19 cellular contexts compared by ENCODE assay signal in genomic region chr17:3977387-3977786, GRCh38. TPM values are rescaled to one million over a fixed set of nuclear protein-coding genes. Genes with fewer than 3 reads are reported as not detected.
DNase-seq lines count a peak whose midpoint lies in the region; ATAC-seq and TF ChIP-seq lines count a peak whose summit lies in the region.
"Had no signal": no experiment of that assay in that cellular context is flagged by ENCODE, and none has a peak within 500 bp of the region (broad histone marks: within the 10 kb centered on the region; RNA-seq: fewer than 3 reads in every experiment).

No MANE protein-coding gene starts in this region.

- ATAC-seq in lower lobe of right lung: peak; percentile 47 to 52
- ATAC-seq in upper lobe of right lung: peak; percentile 52
- ATAC-seq in HG02678 (IDR thresholded peaks at IDR 0.05; ENCODE audit: unreplicated experiment): no peak
- ATAC-seq: stimulated activated memory B cell treated with anti-CD40 and anti-IgM and Interleukin-4, amounts not matched to agents 10 μg/mL and 1 μg/mL and 100 μg/mL, for 72 hours; T-helper 17 cell had no signal

- TF ChIP-seq POLR2A in esophagus squamous epithelium (IDR thresholded peaks at IDR 0.05): no peak

- H3K4me1 ChIP-seq in esophagus squamous epithelium (peaks cover 15 to 33% (median 19%) of the 10 kb centered on the region in 3 donors), lower lobe of right lung (peaks cover 47% of the 10 kb centered on the region), upper lobe of right lung (peaks cover 17% of the 10 kb centered on the region)

- H3K27ac ChIP-seq in esophagus squamous epithelium (peak overlapping the region; percentile 3 to 59 (median 40)), lower lobe of right lung (peak overlapping the region; percentile 62), upper lobe of right lung (peak overlapping the region; percentile 60)

- H3K4me3 ChIP-seq in esophagus squamous epithelium (no peak overlapping the region), lower lobe of right lung (no peak overlapping the region), upper lobe of right lung (no peak overlapping the region)
- H3K4me3 ChIP-seq: spleen had no signal

- 52% methylated on average over 5 of the region's 9 CpGs; no CpG with 5 or more reads in 1 of the 2 donors for WGBS in esophagus squamous epithelium, 2 donors

- intact Hi-C loops in esophagus squamous epithelium (cut with DNase I): no loop called here
- intact Hi-C loops in lower lobe of right lung (cut with DNase I): no loop called here
- intact Hi-C loops in upper lobe of right lung (cut with DNase I): no loop called here

- H3K27me3 ChIP-seq in esophagus squamous epithelium (peaks cover 0 to 13% (median 0%) of the 10 kb centered on the region in 4 donors), lower lobe of right lung (ENCODE audit: low read depth) (no peaks in the 10 kb centered on the region), upper lobe of right lung (no peaks in the 10 kb centered on the region)
- H3K27me3 ChIP-seq: spleen had no signal

- DNase-seq in NCI-H2196 (lab: John Stamatoyannopoulos, UW; ENCODE audit: unreplicated experiment) (peak; percentile 17), NCI-H2196 treated with DMSO at 0.1 percent for 48 hours (lab: John Stamatoyannopoulos, UW; ENCODE audit: unreplicated experiment) (no peak), esophagus squamous epithelium (lab: John Stamatoyannopoulos, UW) (no peak), lower lobe of right lung (peak; percentile 46), upper lobe of right lung (no peak), NCI-H446 treated with DMSO at 0.1 percent for 48 hours (lab: John Stamatoyannopoulos, UW) (no peak)
- no peak for DNase-seq in stimulated activated CD4-positive, alpha-beta T cell treated with anti-CD3 and anti-CD28 coated beads, Interleukin-15, amount 100 ng/mL, for 24 hours
- DNase-seq: activated CD4-positive, CD25-positive, alpha-beta regulatory T cell; amniotic stem cell; DND-41; immature natural killer cell; NCI-H2171 treated with DMSO at 0.1 percent for 48 hours; SHP77 treated with DMSO at 0.1 percent for 48 hours; T-helper 17 cell; trophoblast cell had no signal

- H3K36me3 ChIP-seq in esophagus squamous epithelium: no peaks in the 10 kb centered on the region
- no peaks in the 10 kb centered on the region for H3K36me3 ChIP-seq in lower lobe of right lung
- no peaks in the 10 kb centered on the region for H3K36me3 ChIP-seq in upper lobe of right lung
- H3K36me3 ChIP-seq: spleen had no signal

- TF ChIP-seq CTCF in esophagus squamous epithelium (IDR thresholded peaks at IDR 0.05): no peak
- TF ChIP-seq CTCF in lower lobe of right lung (IDR thresholded peaks at IDR 0.05): no peak
- no peak for TF ChIP-seq CTCF in upper lobe of right lung (IDR thresholded peaks at IDR 0.05)

- peaks cover 0 to 12% (median 8%) of the 10 kb centered on the region in 3 donors for H3K9me3 ChIP-seq in esophagus squamous epithelium
- H3K9me3 ChIP-seq in lower lobe of right lung: peaks cover 10% of the 10 kb centered on the region
- H3K9me3 ChIP-seq in upper lobe of right lung: peaks cover 4% of the 10 kb centered on the region

RNA-seq across cellular contexts. Expression of gene ATP2A3, which starts 13.2 kb away (rescaled TPM):
- 1 to 10 TPM; 2.7 to 9.9 (median 5.3) TPM for total RNA-seq in esophagus squamous epithelium
- total RNA-seq in lower lobe of right lung: 45.6 TPM
- total RNA-seq in upper lobe of right lung: 44.4 TPM
- total RNA-seq: osteocyte had no signal

Comparison
In these comparisons a context has a peak if more than half of its experiments do, and no peak if none do; other contexts are left out.
1. DNase-seq: peak in NCI-H2196 (single experiment) and lower lobe of right lung (single experiment); none in NCI-H2196 treated with DMSO at 0.1 percent for 48 hours (single experiment), esophagus squamous epithelium (single experiment), upper lobe of right lung (single experiment), stimulated activated CD4-positive, alpha-beta T cell treated with anti-CD3 and anti-CD28 coated beads, Interleukin-15, amount 100 ng/mL, for 24 hours (single experiment) and NCI-H446 treated with DMSO at 0.1 percent for 48 hours (single experiment).
2. Peak in every context shown above with its lines, with median percentiles within 50 percentile points of each other: H3K27ac ChIP-seq.